15 cellular contexts compared by ENCODE assay signal in genomic region chr13:71274923-71275593, GRCh38.
DNase-seq lines count a peak whose midpoint lies in the region; ATAC-seq, FAIRE-seq and TF ChIP-seq lines count a peak whose summit lies in the region.
"Had no signal": no experiment of that assay in that cellular context is flagged by ENCODE, and none has a peak within 500 bp of the region (broad histone marks: within the 10 kb centered on the region; RNA-seq: fewer than 3 reads in every experiment).

No MANE protein-coding gene starts in this region.

- ATAC-seq in HG02623 (IDR thresholded peaks at IDR 0.05; ENCODE audit: unreplicated experiment) (peak; percentile 85), HG03432 (IDR thresholded peaks at IDR 0.05; ENCODE audit: unreplicated experiment) (peak; percentile 88)
- ATAC-seq: activated T-helper 17 cell treated with anti-CD3 and anti-CD28 coated beads, Interleukin-2, amount 50 U/mL, for 72 hours; left lung; pancreas had no signal

- H3K36me3 Mint-ChIP-seq in nephron progenitor cell (ENCODE audit: low read depth): no peaks in the 10 kb centered on the region
- no peaks in the 10 kb centered on the region for H3K36me3 Mint-ChIP-seq in activated T-cell treated with anti-CD3 and anti-CD28 coated beads, Interleukin-2, amount 50 U/mL, for 24 hours (ENCODE audit: low read depth)

- peaks cover 23% of the 10 kb centered on the region for H3K4me1 Mint-ChIP-seq in nephron progenitor cell
- no peaks in the 10 kb centered on the region for H3K4me1 Mint-ChIP-seq in activated T-cell treated with anti-CD3 and anti-CD28 coated beads, Interleukin-2, amount 50 U/mL, for 24 hours (ENCODE audit: low read depth)
- H3K4me1 Mint-ChIP-seq: activated T-helper 17 cell treated with anti-CD3 and anti-CD28 coated beads, Interleukin-2, amount 50 U/mL, for 72 hours had no signal

- no peak for DNase-seq in GM19239 (ENCODE audit: insufficient read length, low spot score)
- no peak for DNase-seq in nephron progenitor cell
- no peak for DNase-seq in iPS-NIHi7 (ENCODE audit: extremely low spot score)
- DNase-seq in NCI-H345 treated with DMSO at 0.1 percent for 48 hours (lab: John Stamatoyannopoulos, UW; ENCODE audit: unreplicated experiment): no peak
- DNase-seq in activated T-cell treated with anti-CD3 and anti-CD28 coated beads, Interleukin-2, amount 50 U/mL, for 24 hours: no peak
- DNase-seq: DMS79, left lung, pancreas, PC-9, WERI-Rb-1 had no signal

- H3K27me3 Mint-ChIP-seq in nephron progenitor cell (ENCODE audit: low read depth, poor library complexity): no peaks in the 10 kb centered on the region
- H3K27me3 Mint-ChIP-seq in activated T-cell treated with anti-CD3 and anti-CD28 coated beads, Interleukin-2, amount 50 U/mL, for 24 hours: no peaks in the 10 kb centered on the region
- H3K27me3 Mint-ChIP-seq: activated T-helper 17 cell treated with anti-CD3 and anti-CD28 coated beads, Interleukin-2, amount 50 U/mL, for 72 hours had no signal

- FAIRE-seq in GM19239 (lab: Jason Lieb, UNC): peak; percentile 4
- FAIRE-seq: colon, H1, pancreas had no signal

- H3K4me3 Mint-ChIP-seq in nephron progenitor cell: no peak overlapping the region
- no peak overlapping the region for H3K4me3 Mint-ChIP-seq in activated T-cell treated with anti-CD3 and anti-CD28 coated beads, Interleukin-2, amount 50 U/mL, for 24 hours
- H3K4me3 Mint-ChIP-seq: activated T-helper 17 cell treated with anti-CD3 and anti-CD28 coated beads, Interleukin-2, amount 50 U/mL, for 72 hours had no signal

- TF ChIP-seq CTCF in nephron progenitor cell (IDR thresholded peaks at IDR 0.05): no peak

- peaks cover 6% of the 10 kb centered on the region for H3K9me3 Mint-ChIP-seq in nephron progenitor cell
- H3K9me3 Mint-ChIP-seq in activated T-cell treated with anti-CD3 and anti-CD28 coated beads, Interleukin-2, amount 50 U/mL, for 24 hours: no peaks in the 10 kb centered on the region
- H3K9me3 Mint-ChIP-seq: activated T-helper 17 cell treated with anti-CD3 and anti-CD28 coated beads, Interleukin-2, amount 50 U/mL, for 72 hours had no signal

- H3K27ac Mint-ChIP-seq in nephron progenitor cell: peak overlapping the region; percentile 18
- no peak overlapping the region for H3K27ac Mint-ChIP-seq in activated T-cell treated with anti-CD3 and anti-CD28 coated beads, Interleukin-2, amount 50 U/mL, for 24 hours
- H3K27ac Mint-ChIP-seq: activated T-helper 17 cell treated with anti-CD3 and anti-CD28 coated beads, Interleukin-2, amount 50 U/mL, for 72 hours had no signal
